ENCODE assay signal across 27 cellular contexts in genomic region chr20:42102000-42102399, GRCh38.
"Had no signal": no experiment of that assay in that cellular context is flagged by ENCODE, and none has a peak within 500 bp of the region (broad histone marks: within the 10 kb centered on the region; RNA-seq: fewer than 3 reads in every experiment).

No MANE protein-coding gene starts in this region.

- H3K27me3 ChIP-seq: colonic mucosa, dorsolateral prefrontal cortex, foreskin keratinocyte, gastrocnemius medialis, hepatocyte had no signal

- H3K9me3 ChIP-seq: colonic mucosa, esophagus muscularis mucosa, esophagus squamous epithelium, gastrocnemius medialis, gastroesophageal sphincter, heart left ventricle, heart right ventricle had no signal

- H3K79me2 ChIP-seq: hepatocyte had no signal

- ATAC-seq: effector memory CD8-positive, alpha-beta T cell; esophagus mucosa; foreskin keratinocyte; gastrocnemius medialis; gastroesophageal sphincter; heart left ventricle; heart right ventricle had no signal

- H3K27me3 Mint-ChIP-seq: dendritic cell treated with granulocyte-macrophage colony-stimulating factor and Interleukin-4, amounts not matched to agents 40 ng/mL and 50 ng/mL, for 4 days; effector memory CD8-positive, alpha-beta T cell had no signal

- H3K4me3 ChIP-seq: colonic mucosa, coronary artery, dorsolateral prefrontal cortex, esophagus muscularis mucosa, esophagus squamous epithelium, gastrocnemius medialis, gastroesophageal sphincter, heart left ventricle, heart right ventricle, hepatocyte had no signal

- H3K4me1 ChIP-seq: colonic mucosa, esophagus muscularis mucosa, esophagus squamous epithelium, foreskin keratinocyte, gastrocnemius medialis, gastroesophageal sphincter, heart right ventricle had no signal

- H2AFZ ChIP-seq: hepatocyte had no signal

- H3K27ac Mint-ChIP-seq: dendritic cell treated with granulocyte-macrophage colony-stimulating factor and Interleukin-4, amounts not matched to agents 40 ng/mL and 50 ng/mL, for 4 days; effector memory CD8-positive, alpha-beta T cell; endodermal cell had no signal

- H3K4me2 ChIP-seq: hepatocyte had no signal

- H3K36me3 ChIP-seq: colonic mucosa, esophagus muscularis mucosa, esophagus squamous epithelium, gastrocnemius medialis, gastroesophageal sphincter, heart left ventricle, heart right ventricle had no signal

- DNase-seq: colonic mucosa; cortex of kidney; dermis blood vessel endothelial cell; dorsolateral prefrontal cortex; effector CD4-positive, alpha-beta T cell; effector CD8-positive, alpha-beta T cell; effector memory CD4-positive, alpha-beta T cell; effector memory CD8-positive, alpha-beta T cell; endodermal cell; erythroblast; esophagus squamous epithelium; foreskin fibroblast; foreskin keratinocyte; foreskin melanocyte; gastrocnemius medialis; glutamatergic neuron; head of caudate nucleus; heart left ventricle; heart right ventricle; hippocampal formation had no signal

- H3K9me3 Mint-ChIP-seq: dendritic cell treated with granulocyte-macrophage colony-stimulating factor and Interleukin-4, amounts not matched to agents 40 ng/mL and 50 ng/mL, for 4 days; endodermal cell had no signal

- H3K4me3 Mint-ChIP-seq: dendritic cell treated with granulocyte-macrophage colony-stimulating factor and Interleukin-4, amounts not matched to agents 40 ng/mL and 50 ng/mL, for 4 days; effector memory CD8-positive, alpha-beta T cell; endodermal cell had no signal

- H3K27ac ChIP-seq: colonic mucosa, coronary artery, dorsolateral prefrontal cortex, epithelial cell of prostate, esophagus muscularis mucosa, esophagus squamous epithelium, foreskin keratinocyte, gastrocnemius medialis, gastroesophageal sphincter, heart left ventricle, heart right ventricle, hepatocyte had no signal
